In genomic region chr5:108655750-108656450, GRCh38 we compare ENCODE assay signal across 13 cellular contexts.
DNase-seq lines count a peak whose midpoint lies in the region; ATAC-seq, FAIRE-seq and TF ChIP-seq lines count a peak whose summit lies in the region.
"Had no signal": no experiment of that assay in that cellular context is flagged by ENCODE, and none has a peak within 500 bp of the region (broad histone marks: within the 10 kb centered on the region; RNA-seq: fewer than 3 reads in every experiment).

No MANE protein-coding gene starts in this region.

- H2AFZ ChIP-seq in fibroblast of lung (ENCODE audit: low read length) = no peak overlapping the region

- no peaks in the 10 kb centered on the region for H4K20me1 ChIP-seq in fibroblast of lung (ENCODE audit: control insufficient read depth, extremely low read depth, insufficient read depth, low read length)

- H3K9ac ChIP-seq in fibroblast of lung (ENCODE audit: insufficient read depth, low read length) (no peak overlapping the region), skeletal muscle satellite cell (ENCODE audit: low read depth, low read length) (no peak overlapping the region)

- TF ChIP-seq CTCF in fibroblast of lung (conservative IDR thresholded peaks at IDR 0.05 in 1 of 2, IDR thresholded peaks at IDR 0.05 in 1 of 2; ENCODE audit: low read depth in 1 of 2, low read length in 2 of 2) = peak in 1 of 2 donors; percentile 14

- H3K9me3 ChIP-seq in fibroblast of lung (ENCODE audit: control insufficient read depth, insufficient read depth, low read depth, low read length) (no peaks in the 10 kb centered on the region), skeletal muscle satellite cell (replicated peaks; ENCODE audit: low read length) (no peaks in the 10 kb centered on the region)

- H3K4me3 ChIP-seq in fibroblast of lung (replicated peaks in 1 of 4; ENCODE audit: control extremely low read depth in 1 of 4, insufficient read depth in 1 of 4, low read depth in 3 of 4, low read length in 4 of 4) = no peak overlapping the region
- no peak overlapping the region for H3K4me3 ChIP-seq in skeletal muscle satellite cell (ENCODE audit: low read length)

- peak overlapping the region; percentile 54 for H3K4me2 ChIP-seq in fibroblast of lung (ENCODE audit: extremely low read depth, insufficient read depth, low read length)
- H3K4me2 ChIP-seq in skeletal muscle satellite cell (ENCODE audit: low read length) = peak overlapping the region; percentile 55

- DNase-seq in NCI-H2171 treated with DMSO at 0.1 percent for 48 hours (lab: John Stamatoyannopoulos, UW) (peak; percentile 29), NCI-H2171 (lab: John Stamatoyannopoulos, UW) (no peak), NCI-H69 (lab: John Stamatoyannopoulos, UW) (peak; percentile 48), fibroblast of lung (ENCODE audit: low read depth in 2 of 2) (peak; percentile 64 to 74), amygdala (lab: John Stamatoyannopoulos, UW) (no peak), GM12891 (ENCODE audit: insufficient read length, low spot score) (no peak)
- DNase-seq: activated CD4-positive, alpha-beta T cell treated with anti-CD3 and anti-CD28 coated beads for 48 hours; central memory CD4-positive, alpha-beta T cell; KG1; OCI-M1; T-helper 17 cell had no signal

- FAIRE-seq in GM12891 (lab: Jason Lieb, UNC) = no peak

- no peaks in the 10 kb centered on the region for H3K36me3 ChIP-seq in fibroblast of lung (ENCODE audit: control insufficient read depth, insufficient read depth, low read length)
- H3K36me3 ChIP-seq in skeletal muscle satellite cell (ENCODE audit: insufficient read depth, low read length) = no peaks in the 10 kb centered on the region

- no peaks in the 10 kb centered on the region for H3K79me2 ChIP-seq in fibroblast of lung (ENCODE audit: control insufficient read depth, insufficient read depth, low read length)

- no peak overlapping the region for H3K27ac ChIP-seq in fibroblast of lung (ENCODE audit: insufficient read depth, low read length)

- H3K27me3 ChIP-seq in fibroblast of lung (ENCODE audit: control insufficient read depth, insufficient read depth, low read length) (no peaks in the 10 kb centered on the region), skeletal muscle satellite cell (ENCODE audit: control insufficient read depth, insufficient read depth, low read length) (no peaks in the 10 kb centered on the region)

- no peak for TF ChIP-seq POLR2A in GM12891 (IDR thresholded peaks at IDR 0.05; ENCODE audit: low read depth, low read length)

- H3K4me1 ChIP-seq in fibroblast of lung (ENCODE audit: control insufficient read depth, extremely low read depth, insufficient read depth, low read length) (peaks cover 9% of the 10 kb centered on the region), skeletal muscle satellite cell (ENCODE audit: control insufficient read depth, insufficient read depth, low read length) (peaks cover 37% of the 10 kb centered on the region)

- no peak for ATAC-seq in GM19023 (IDR thresholded peaks at IDR 0.05; ENCODE audit: unreplicated experiment)
- ATAC-seq: T-helper 17 cell had no signal

TF ChIP-seq in GM12891, 5 proteins besides CTCF, POLR2A, EP300 and RAD21:
- no peak for TF ChIP-seq POLR2AphosphoS5 (IDR thresholded peaks at IDR 0.05; ENCODE audit: low read depth, low read length)
- TF ChIP-seq PAX5 (IDR thresholded peaks at IDR 0.05; ENCODE audit: insufficient read depth, low read length, severe bottlenecking) = no peak
- TF ChIP-seq TAF1 (IDR thresholded peaks at IDR 0.05; ENCODE audit: low read depth, low read length) = no peak
- TF ChIP-seq POU2F2 (IDR thresholded peaks at IDR 0.05; ENCODE audit: low read depth, low read length) = no peak
- TF ChIP-seq SPI1 (IDR thresholded peaks at IDR 0.05; ENCODE audit: low read depth, low read length) = no peak

Comparison
In these comparisons a context has a peak if more than half of its experiments do, and no peak if none do; other contexts are left out.
1. DNase-seq: peak in NCI-H2171 treated with DMSO at 0.1 percent for 48 hours (single experiment), NCI-H69 (single experiment) and fibroblast of lung (2 of 2); none in NCI-H2171 (single experiment), amygdala (0 of 56) and GM12891 (single experiment).